1 cellular context compared by ENCODE assay signal in the genomic region with DNA sequence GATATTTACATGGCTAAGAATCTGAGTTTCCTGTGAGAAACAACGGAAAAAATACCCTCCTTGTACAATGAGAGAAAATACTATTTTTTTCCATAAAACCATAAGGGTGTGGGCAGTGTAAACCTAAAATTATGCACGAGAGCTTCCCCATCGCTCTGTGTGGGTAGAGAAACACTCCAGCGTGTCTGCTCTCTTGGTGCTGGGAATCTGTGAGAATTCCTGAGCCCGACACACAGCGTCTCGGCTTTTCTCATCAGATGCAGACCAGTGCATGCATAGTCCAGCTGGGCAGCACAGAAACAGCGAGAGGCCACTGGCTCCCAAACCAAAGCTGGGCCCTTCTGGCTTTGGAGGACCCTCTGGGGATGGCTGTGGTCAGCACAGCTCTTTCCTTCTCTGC.
TF ChIP-seq lines count a peak whose summit lies in the region.

No MANE protein-coding gene starts in this region.

TF ChIP-seq in H1, 55 proteins besides CTCF, POLR2A, EP300 and RAD21:
- TF ChIP-seq BACH1 (IDR thresholded peaks at IDR 0.05; ENCODE audit: low read length) = no peak
- no peak for TF ChIP-seq CBX5 (IDR thresholded peaks at IDR 0.05; ENCODE audit: low read depth, low read length)
- TF ChIP-seq SRF (IDR thresholded peaks at IDR 0.05; ENCODE audit: low read depth, low read length) = no peak
- TF ChIP-seq SAP30 (IDR thresholded peaks at IDR 0.05; ENCODE audit: insufficient read depth, insufficient replicate concordance, low read length) = no peak
- TF ChIP-seq KDM1A (IDR thresholded peaks at IDR 0.05; ENCODE audit: borderline replicate concordance, low read length) = no peak
- TF ChIP-seq RBBP5 (IDR thresholded peaks at IDR 0.05; ENCODE audit: borderline replicate concordance, low read depth, low read length) = no peak
- TF ChIP-seq RNF2 (IDR thresholded peaks at IDR 0.05; ENCODE audit: borderline replicate concordance, low read depth, low read length, missing control alignments, poor library complexity, severe bottlenecking) = no peak
- no peak for TF ChIP-seq CREB1 (IDR thresholded peaks at IDR 0.05)
- TF ChIP-seq SIX5 (IDR thresholded peaks at IDR 0.05; ENCODE audit: low read depth, low read length) = no peak
- TF ChIP-seq, protein P1, sequence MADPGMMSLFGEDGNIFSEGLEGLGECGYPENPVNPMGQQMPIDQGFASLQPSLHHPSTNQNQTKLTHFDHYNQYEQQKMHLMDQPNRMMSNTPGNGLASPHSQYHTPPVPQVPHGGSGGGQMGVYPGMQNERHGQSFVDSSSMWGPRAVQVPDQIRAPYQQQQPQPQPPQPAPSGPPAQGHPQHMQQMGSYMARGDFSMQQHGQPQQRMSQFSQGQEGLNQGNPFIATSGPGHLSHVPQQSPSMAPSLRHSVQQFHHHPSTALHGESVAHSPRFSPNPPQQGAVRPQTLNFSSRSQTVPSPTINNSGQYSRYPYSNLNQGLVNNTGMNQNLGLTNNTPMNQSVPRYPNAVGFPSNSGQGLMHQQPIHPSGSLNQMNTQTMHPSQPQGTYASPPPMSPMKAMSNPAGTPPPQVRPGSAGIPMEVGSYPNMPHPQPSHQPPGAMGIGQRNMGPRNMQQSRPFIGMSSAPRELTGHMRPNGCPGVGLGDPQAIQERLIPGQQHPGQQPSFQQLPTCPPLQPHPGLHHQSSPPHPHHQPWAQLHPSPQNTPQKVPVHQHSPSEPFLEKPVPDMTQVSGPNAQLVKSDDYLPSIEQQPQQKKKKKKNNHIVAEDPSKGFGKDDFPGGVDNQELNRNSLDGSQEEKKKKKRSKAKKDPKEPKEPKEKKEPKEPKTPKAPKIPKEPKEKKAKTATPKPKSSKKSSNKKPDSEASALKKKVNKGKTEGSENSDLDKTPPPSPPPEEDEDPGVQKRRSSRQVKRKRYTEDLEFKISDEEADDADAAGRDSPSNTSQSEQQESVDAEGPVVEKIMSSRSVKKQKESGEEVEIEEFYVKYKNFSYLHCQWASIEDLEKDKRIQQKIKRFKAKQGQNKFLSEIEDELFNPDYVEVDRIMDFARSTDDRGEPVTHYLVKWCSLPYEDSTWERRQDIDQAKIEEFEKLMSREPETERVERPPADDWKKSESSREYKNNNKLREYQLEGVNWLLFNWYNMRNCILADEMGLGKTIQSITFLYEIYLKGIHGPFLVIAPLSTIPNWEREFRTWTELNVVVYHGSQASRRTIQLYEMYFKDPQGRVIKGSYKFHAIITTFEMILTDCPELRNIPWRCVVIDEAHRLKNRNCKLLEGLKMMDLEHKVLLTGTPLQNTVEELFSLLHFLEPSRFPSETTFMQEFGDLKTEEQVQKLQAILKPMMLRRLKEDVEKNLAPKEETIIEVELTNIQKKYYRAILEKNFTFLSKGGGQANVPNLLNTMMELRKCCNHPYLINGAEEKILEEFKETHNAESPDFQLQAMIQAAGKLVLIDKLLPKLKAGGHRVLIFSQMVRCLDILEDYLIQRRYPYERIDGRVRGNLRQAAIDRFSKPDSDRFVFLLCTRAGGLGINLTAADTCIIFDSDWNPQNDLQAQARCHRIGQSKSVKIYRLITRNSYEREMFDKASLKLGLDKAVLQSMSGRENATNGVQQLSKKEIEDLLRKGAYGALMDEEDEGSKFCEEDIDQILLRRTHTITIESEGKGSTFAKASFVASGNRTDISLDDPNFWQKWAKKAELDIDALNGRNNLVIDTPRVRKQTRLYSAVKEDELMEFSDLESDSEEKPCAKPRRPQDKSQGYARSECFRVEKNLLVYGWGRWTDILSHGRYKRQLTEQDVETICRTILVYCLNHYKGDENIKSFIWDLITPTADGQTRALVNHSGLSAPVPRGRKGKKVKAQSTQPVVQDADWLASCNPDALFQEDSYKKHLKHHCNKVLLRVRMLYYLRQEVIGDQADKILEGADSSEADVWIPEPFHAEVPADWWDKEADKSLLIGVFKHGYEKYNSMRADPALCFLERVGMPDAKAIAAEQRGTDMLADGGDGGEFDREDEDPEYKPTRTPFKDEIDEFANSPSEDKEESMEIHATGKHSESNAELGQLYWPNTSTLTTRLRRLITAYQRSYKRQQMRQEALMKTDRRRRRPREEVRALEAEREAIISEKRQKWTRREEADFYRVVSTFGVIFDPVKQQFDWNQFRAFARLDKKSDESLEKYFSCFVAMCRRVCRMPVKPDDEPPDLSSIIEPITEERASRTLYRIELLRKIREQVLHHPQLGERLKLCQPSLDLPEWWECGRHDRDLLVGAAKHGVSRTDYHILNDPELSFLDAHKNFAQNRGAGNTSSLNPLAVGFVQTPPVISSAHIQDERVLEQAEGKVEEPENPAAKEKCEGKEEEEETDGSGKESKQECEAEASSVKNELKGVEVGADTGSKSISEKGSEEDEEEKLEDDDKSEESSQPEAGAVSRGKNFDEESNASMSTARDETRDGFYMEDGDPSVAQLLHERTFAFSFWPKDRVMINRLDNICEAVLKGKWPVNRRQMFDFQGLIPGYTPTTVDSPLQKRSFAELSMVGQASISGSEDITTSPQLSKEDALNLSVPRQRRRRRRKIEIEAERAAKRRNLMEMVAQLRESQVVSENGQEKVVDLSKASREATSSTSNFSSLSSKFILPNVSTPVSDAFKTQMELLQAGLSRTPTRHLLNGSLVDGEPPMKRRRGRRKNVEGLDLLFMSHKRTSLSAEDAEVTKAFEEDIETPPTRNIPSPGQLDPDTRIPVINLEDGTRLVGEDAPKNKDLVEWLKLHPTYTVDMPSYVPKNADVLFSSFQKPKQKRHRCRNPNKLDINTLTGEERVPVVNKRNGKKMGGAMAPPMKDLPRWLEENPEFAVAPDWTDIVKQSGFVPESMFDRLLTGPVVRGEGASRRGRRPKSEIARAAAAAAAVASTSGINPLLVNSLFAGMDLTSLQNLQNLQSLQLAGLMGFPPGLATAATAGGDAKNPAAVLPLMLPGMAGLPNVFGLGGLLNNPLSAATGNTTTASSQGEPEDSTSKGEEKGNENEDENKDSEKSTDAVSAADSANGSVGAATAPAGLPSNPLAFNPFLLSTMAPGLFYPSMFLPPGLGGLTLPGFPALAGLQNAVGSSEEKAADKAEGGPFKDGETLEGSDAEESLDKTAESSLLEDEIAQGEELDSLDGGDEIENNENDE (IDR thresholded peaks at IDR 0.05; ENCODE audit: insufficient replicate concordance, low read length) = no peak
- TF ChIP-seq ASH2L (IDR thresholded peaks at IDR 0.05; ENCODE audit: low read length) = no peak
- TF ChIP-seq NANOG (IDR thresholded peaks at IDR 0.05; ENCODE audit: insufficient read depth, low read depth, low read length, poor library complexity, severe bottlenecking) = no peak
- no peak for TF ChIP-seq CTBP2 (IDR thresholded peaks at IDR 0.05; ENCODE audit: borderline replicate concordance, insufficient read depth, insufficient read length, low read length)
- TF ChIP-seq YY1 (IDR thresholded peaks at IDR 0.05; ENCODE audit: low read depth, low read length) = no peak
- no peak for TF ChIP-seq MAFK (IDR thresholded peaks at IDR 0.05; ENCODE audit: low read depth, low read length)
- no peak for TF ChIP-seq RFX5 (IDR thresholded peaks at IDR 0.05; ENCODE audit: borderline replicate concordance, low read depth, low read length)
